In the genomic region with DNA sequence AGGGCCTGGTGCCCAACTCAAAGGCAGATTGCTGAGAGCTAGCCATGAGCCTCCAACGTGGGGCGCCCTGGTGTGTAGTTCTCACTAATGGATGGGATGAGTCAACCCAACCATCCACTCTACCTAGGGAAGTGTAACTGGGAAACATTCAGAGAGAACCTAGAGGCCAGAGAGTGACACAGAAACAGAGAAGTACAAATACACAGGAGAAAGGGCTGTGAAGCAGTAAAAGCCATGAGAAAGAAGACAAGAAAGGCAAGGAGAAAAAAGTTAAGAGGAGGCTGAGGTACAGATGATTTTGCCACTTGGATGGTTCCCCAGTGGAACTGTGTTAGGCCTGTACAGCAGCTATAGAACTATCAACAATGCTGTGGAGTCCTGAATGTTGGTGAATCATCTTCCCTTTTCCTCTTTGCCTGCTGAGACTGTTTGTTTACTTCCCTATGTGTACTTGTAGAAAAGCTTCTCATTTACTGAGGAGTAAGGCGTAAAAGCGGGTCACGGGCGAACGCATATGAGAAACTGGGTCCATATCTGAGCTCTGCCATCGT, we compare ENCODE assay signal across 12 cellular contexts. TPM values are rescaled to one million over a fixed set of nuclear protein-coding genes. Genes with fewer than 3 reads are reported as not detected.
A peak's percentile ranks its signal among the peaks of the same experiment; 100 is the strongest.
DNase-seq lines count a peak whose midpoint lies in the region; ATAC-seq and TF ChIP-seq lines count a peak whose summit lies in the region.
"Had no signal": no experiment of that assay in that cellular context is flagged by ENCODE, and none has a peak within 500 bp of the region (broad histone marks: within the 10 kb centered on the region; RNA-seq: fewer than 3 reads in every experiment).

No MANE protein-coding gene starts in this region.

- ATAC-seq in stimulated activated naive B cell treated with anti-CD40 and anti-IgM and Interleukin-4, amounts not matched to agents 10 μg/mL and 1 μg/mL and 100 μg/mL, for 72 hours (replicated peaks), result no peak
- no peak for ATAC-seq in HG02840 (IDR thresholded peaks at IDR 0.05; ENCODE audit: low FRiP score, unreplicated experiment)

- no peak overlapping the region for H3K4me3 Mint-ChIP-seq in activated naive CD8-positive, alpha-beta T cell
- H3K4me3 Mint-ChIP-seq in activated naive CD8-positive, alpha-beta T cell treated with anti-CD3 and anti-CD28 coated beads for 36 hours, result no peak overlapping the region
- H3K4me3 Mint-ChIP-seq in immature natural killer cell, result peak overlapping the region in 2 of 5 donors; percentile 23 to 48
- no peak overlapping the region for H3K4me3 Mint-ChIP-seq in stimulated activated naive B cell treated with anti-CD40 and anti-IgM and Interleukin-4, amounts not matched to agents 10 μg/mL and 1 μg/mL and 100 μg/mL, for 72 hours

- H3K4me1 ChIP-seq in testis (no peaks in the 10 kb centered on the region), SJCRH30 (no peaks in the 10 kb centered on the region)

- H3K36me3 ChIP-seq in testis (ENCODE audit: low read depth, missing control alignments) (no peaks in the 10 kb centered on the region), SJCRH30 (no peaks in the 10 kb centered on the region)

- no peak for DNase-seq in activated naive CD8-positive, alpha-beta T cell treated with anti-CD3 and anti-CD28 coated beads for 36 hours
- no peak for DNase-seq in immature natural killer cell
- no peak for DNase-seq in stimulated activated naive B cell treated with anti-CD40 and anti-IgM and Interleukin-4, amounts not matched to agents 10 μg/mL and 1 μg/mL and 100 μg/mL, for 72 hours
- no peak for DNase-seq in testis
- DNase-seq in SJCRH30, result no peak
- DNase-seq: NCI-H524 treated with DMSO at 0.1 percent for 48 hours; stimulated activated CD4-positive, alpha-beta T cell treated with anti-CD3 and anti-CD28 coated beads, Interleukin-12 subunit alpha, Interleukin-12 subunit beta, amount 100 ng/mL, for 4 hours; stomach had no signal

- H3K27ac ChIP-seq in VCaP (peak overlapping the region; percentile 61; the same call in 1 of the 2 replicates), testis (no peak overlapping the region), SJCRH30 (no peak overlapping the region)
- H3K27ac ChIP-seq: esophagus muscularis mucosa had no signal

- H3K4me3 ChIP-seq in testis, result no peak overlapping the region
- no peak overlapping the region for H3K4me3 ChIP-seq in SJCRH30
- H3K4me3 ChIP-seq: esophagus muscularis mucosa, stomach had no signal

- peak overlapping the region; percentile 10 for H3K27ac Mint-ChIP-seq in activated naive CD8-positive, alpha-beta T cell
- H3K27ac Mint-ChIP-seq in activated naive CD8-positive, alpha-beta T cell treated with anti-CD3 and anti-CD28 coated beads for 36 hours, result no peak overlapping the region
- peak overlapping the region in 4 of 6 donors; percentile 0 to 95 (median 27) for H3K27ac Mint-ChIP-seq in immature natural killer cell
- H3K27ac Mint-ChIP-seq in stimulated activated naive B cell treated with anti-CD40 and anti-IgM and Interleukin-4, amounts not matched to agents 10 μg/mL and 1 μg/mL and 100 μg/mL, for 72 hours, result peak overlapping the region; percentile 28

- no peaks in the 10 kb centered on the region for H3K9me3 Mint-ChIP-seq in activated naive CD8-positive, alpha-beta T cell (ENCODE audit: low read depth)
- H3K9me3 Mint-ChIP-seq in activated naive CD8-positive, alpha-beta T cell treated with anti-CD3 and anti-CD28 coated beads for 36 hours, result no peaks in the 10 kb centered on the region
- H3K9me3 Mint-ChIP-seq in immature natural killer cell, result no peaks in the 10 kb centered on the region
- H3K9me3 Mint-ChIP-seq in stimulated activated naive B cell treated with anti-CD40 and anti-IgM and Interleukin-4, amounts not matched to agents 10 μg/mL and 1 μg/mL and 100 μg/mL, for 72 hours, result no peaks in the 10 kb centered on the region

- H3K36me3 Mint-ChIP-seq in activated naive CD8-positive, alpha-beta T cell, result peaks cover 6% of the 10 kb centered on the region
- peaks cover 32% of the 10 kb centered on the region for H3K36me3 Mint-ChIP-seq in activated naive CD8-positive, alpha-beta T cell treated with anti-CD3 and anti-CD28 coated beads for 36 hours
- peaks cover 5 to 11% (median 7%) of the 10 kb centered on the region in 3 donors for H3K36me3 Mint-ChIP-seq in immature natural killer cell
- H3K36me3 Mint-ChIP-seq in stimulated activated naive B cell treated with anti-CD40 and anti-IgM and Interleukin-4, amounts not matched to agents 10 μg/mL and 1 μg/mL and 100 μg/mL, for 72 hours, result peaks cover 31 to 34% of the 10 kb centered on the region in 2 donors

- intact Hi-C loops in testis (cut with DNase I; ENCODE audit: low total_unique reads), result no loop called here

- H3K9me3 ChIP-seq in testis (no peaks in the 10 kb centered on the region), SJCRH30 (replicated peaks) (no peaks in the 10 kb centered on the region)
- H3K9me3 ChIP-seq: esophagus muscularis mucosa, stomach had no signal

- H3K27me3 Mint-ChIP-seq in activated naive CD8-positive, alpha-beta T cell, result no peaks in the 10 kb centered on the region
- no peaks in the 10 kb centered on the region for H3K27me3 Mint-ChIP-seq in activated naive CD8-positive, alpha-beta T cell treated with anti-CD3 and anti-CD28 coated beads for 36 hours
- H3K27me3 Mint-ChIP-seq in immature natural killer cell (ENCODE audit: low read depth in 3 of 3), result peaks cover 4 to 17% (median 16%) of the 10 kb centered on the region in 3 donors
- no peaks in the 10 kb centered on the region for H3K27me3 Mint-ChIP-seq in stimulated activated naive B cell treated with anti-CD40 and anti-IgM and Interleukin-4, amounts not matched to agents 10 μg/mL and 1 μg/mL and 100 μg/mL, for 72 hours

- H3K4me1 Mint-ChIP-seq in activated naive CD8-positive, alpha-beta T cell (ENCODE audit: low read depth), result peaks cover 53% of the 10 kb centered on the region
- peaks cover 55% of the 10 kb centered on the region for H3K4me1 Mint-ChIP-seq in activated naive CD8-positive, alpha-beta T cell treated with anti-CD3 and anti-CD28 coated beads for 36 hours
- H3K4me1 Mint-ChIP-seq in immature natural killer cell, result peaks cover 64 to 75% of the 10 kb centered on the region in 2 donors
- H3K4me1 Mint-ChIP-seq in stimulated activated naive B cell treated with anti-CD40 and anti-IgM and Interleukin-4, amounts not matched to agents 10 μg/mL and 1 μg/mL and 100 μg/mL, for 72 hours, result peaks cover 29 to 65% of the 10 kb centered on the region in 2 donors

- 86 to 92% methylated on average over 8 of the region's 8 CpGs for WGBS in testis, 2 donors

- TF ChIP-seq CTCF in VCaP (conservative IDR thresholded peaks at IDR 0.05) (no peak), testis (IDR thresholded peaks at IDR 0.05) (no peak)

- no peaks in the 10 kb centered on the region for H3K27me3 ChIP-seq in testis
- no peaks in the 10 kb centered on the region for H3K27me3 ChIP-seq in SJCRH30
- H3K27me3 ChIP-seq: esophagus muscularis mucosa, stomach had no signal

- no peak for TF ChIP-seq POLR2A in testis (IDR thresholded peaks at IDR 0.05)

RNA-seq across cellular contexts. Expression of a gene that starts 39.0 kb away (rescaled TPM):
- total RNA-seq in activated naive CD8-positive, alpha-beta T cell treated with anti-CD3 and anti-CD28 coated beads for 36 hours, result 10 to 100 TPM; 21.4 to 22.6 TPM
- polyA plus RNA-seq in immature natural killer cell (10 to 100 TPM; 33.9 to 64.9 (median 56.7) TPM), testis (ENCODE audit: insufficient read depth, low read depth, low replicate concordance) (15.0 TPM)
- 10 to 100 TPM; 12.8 to 21.1 TPM for total RNA-seq in testis
- total RNA-seq in SJCRH30 (2014; rRNA removed; shearing (Covaris generic)), result 15.2 and 15.4 TPM in 2 replicates
